In the genomic region with DNA sequence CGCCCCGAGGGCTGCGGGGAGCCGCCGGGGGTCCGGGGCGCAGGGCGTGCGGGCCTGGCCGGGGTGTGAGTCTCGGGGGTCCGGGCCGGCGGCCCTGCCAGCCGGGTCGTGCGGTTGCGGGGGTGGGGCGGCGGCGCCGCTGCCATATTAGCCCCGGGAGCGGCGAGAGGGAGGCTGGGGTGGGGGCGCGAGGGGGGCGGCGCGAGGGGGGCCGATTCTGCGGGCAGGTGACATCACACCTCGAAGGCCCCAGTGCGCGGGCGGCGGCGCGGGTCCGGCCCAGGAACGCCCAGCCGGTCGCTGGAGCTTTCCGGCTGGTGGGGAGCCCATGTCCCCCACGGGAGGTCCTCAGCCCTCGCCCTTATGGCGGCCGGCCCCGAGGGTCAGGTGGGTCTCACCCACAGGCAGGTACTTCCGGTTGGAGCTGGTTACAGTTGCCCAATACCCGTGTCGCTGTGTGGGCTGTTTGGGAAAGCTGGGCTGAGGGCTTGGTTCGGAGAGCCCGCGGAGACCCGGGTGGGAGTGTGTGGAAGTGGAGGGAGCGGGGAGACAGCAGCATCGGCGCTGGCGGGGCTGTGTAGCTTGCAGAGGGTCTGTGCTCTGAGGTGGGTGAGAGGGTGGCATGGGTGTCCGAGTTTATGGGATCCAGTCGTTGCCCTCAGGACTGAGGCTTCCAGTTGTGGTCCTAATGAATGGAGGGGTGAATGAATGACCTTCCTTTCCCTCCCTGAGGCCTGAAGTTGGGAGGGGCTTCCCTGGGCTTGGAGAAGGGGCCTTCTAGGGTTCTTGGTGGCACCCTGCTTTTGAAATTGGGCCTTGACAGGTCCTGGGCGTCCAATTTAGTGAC, we compare ENCODE assay signal across 9 cellular contexts. TPM values are rescaled to one million over a fixed set of nuclear protein-coding genes. Genes with fewer than 3 reads are reported as not detected.
DNase-seq lines count a peak whose midpoint lies in the region; ATAC-seq, FAIRE-seq and TF ChIP-seq lines count a peak whose summit lies in the region.
"Had no signal": no experiment of that assay in that cellular context is flagged by ENCODE, and none has a peak within 500 bp of the region (broad histone marks: within the 10 kb centered on the region; RNA-seq: fewer than 3 reads in every experiment).

No MANE protein-coding gene starts in this region.

- DNase-seq in GM12892 (ENCODE audit: insufficient read length) (no peak), RWPE2 (ENCODE audit: low spot score) (no peak), colonic mucosa (no peak), EL (no peak), GM13976 (ENCODE audit: low spot score) (no peak)

- H3K4me3 ChIP-seq in RWPE2 (ENCODE audit: severe bottlenecking) (peak overlapping the region; percentile 92), colonic mucosa (peak overlapping the region; percentile 58), muscle layer of duodenum (ENCODE audit: low read depth in 1 of 2, low read length in 2 of 2) (peak overlapping the region; percentile 80 to 93)

- ATAC-seq in RWPE2 (ENCODE audit: low read depth), result no peak
- ATAC-seq in GM18867 (IDR thresholded peaks at IDR 0.05; ENCODE audit: unreplicated experiment), result no peak
- no peak for ATAC-seq in HG02623 (IDR thresholded peaks at IDR 0.05; ENCODE audit: unreplicated experiment)

- TF ChIP-seq CTCF in RWPE2 (IDR thresholded peaks at IDR 0.05; ENCODE audit: poor library complexity, severe bottlenecking), result no peak
- TF ChIP-seq CTCF in colonic mucosa (IDR thresholded peaks at IDR 0.05), result no peak
- TF ChIP-seq CTCF in GM13976 (IDR thresholded peaks at IDR 0.05; ENCODE audit: borderline replicate concordance, control extremely low read depth, extremely low read depth, insufficient read depth, missing control alignments), result no peak

- H3K27me3 ChIP-seq in RWPE2 (ENCODE audit: insufficient read depth, poor library complexity, severe bottlenecking) (no peaks in the 10 kb centered on the region), colonic mucosa (no peaks in the 10 kb centered on the region), muscle layer of duodenum (ENCODE audit: low read depth, low read length) (no peaks in the 10 kb centered on the region)

- TF ChIP-seq POLR2A in GM12892 (IDR thresholded peaks at IDR 0.05; ENCODE audit: low read depth, low read length), result no peak

- H3K9me3 ChIP-seq in RWPE2 (ENCODE audit: severe bottlenecking), result no peaks in the 10 kb centered on the region
- no peaks in the 10 kb centered on the region for H3K9me3 ChIP-seq in colonic mucosa
- no peaks in the 10 kb centered on the region for H3K9me3 ChIP-seq in muscle layer of duodenum (ENCODE audit: control insufficient read depth in 1 of 2, low read length in 2 of 2)

- FAIRE-seq in GM12892 (lab: Jason Lieb, UNC), result peak; percentile 71

- H3K27ac ChIP-seq in RWPE2 (ENCODE audit: poor library complexity, severe bottlenecking), result peak overlapping the region; percentile 82
- peak overlapping the region; percentile 79 for H3K27ac ChIP-seq in colonic mucosa
- peak overlapping the region; percentile 90 for H3K27ac ChIP-seq in muscle layer of duodenum (ENCODE audit: low read length)

- H3K4me1 ChIP-seq in RWPE2 (ENCODE audit: insufficient read depth, poor library complexity, severe bottlenecking) (peaks cover 17% of the 10 kb centered on the region), colonic mucosa (peaks cover 29% of the 10 kb centered on the region), muscle layer of duodenum (ENCODE audit: control insufficient read depth in 1 of 2, insufficient read depth in 2 of 2, low read length in 2 of 2) (peaks cover 28 to 58% of the 10 kb centered on the region in 2 donors)

- intact Hi-C loops in colonic mucosa (cut with DNase I), result loop anchor here (10.0 kb wide), 1 partner anchor 310 kb away; a partner anchor contains a TSS

- peaks cover 7% of the 10 kb centered on the region; the same call in 1 of the 2 replicates for H3K36me3 ChIP-seq in RWPE2 (ENCODE audit: low read depth)
- H3K36me3 ChIP-seq in colonic mucosa, result no peaks in the 10 kb centered on the region
- no peaks in the 10 kb centered on the region for H3K36me3 ChIP-seq in muscle layer of duodenum (ENCODE audit: control insufficient read depth in 1 of 2, insufficient read depth in 2 of 2, low read length in 2 of 2)

- in situ Hi-C loops in GM13976 (cut with MboI; ENCODE audit: low sequenced_read_pairs, unreplicated experiment), result no loop called here

- H3K9ac ChIP-seq in colonic mucosa (ENCODE audit: low read depth in 2 of 2, low read length in 2 of 2), result peak overlapping the region; percentile 98 to 99

RNA-seq across cellular contexts. Expression of a gene that starts 0.8 kb away (rescaled TPM):
- polyA plus RNA-seq in GM12892 (2012; ENCODE audit: missing spikeins), result 15.5 TPM
- 100 to 1,000 TPM; 240 to 336 TPM for total RNA-seq in colonic mucosa

RNA-seq across cellular contexts. Expression of a gene that starts 5.6 kb away (rescaled TPM):
- 12.3 TPM for polyA plus RNA-seq in GM12892 (2012; ENCODE audit: missing spikeins)
- 10 to 100 TPM; 19.4 to 31.6 TPM for total RNA-seq in colonic mucosa

RNA-seq across cellular contexts. Expression of a gene that starts 16.7 kb away (rescaled TPM):
- not detected for polyA plus RNA-seq in GM12892 (2012; ENCODE audit: missing spikeins)
- under 1 TPM; 0.53 to 0.54 TPM for total RNA-seq in colonic mucosa
- total RNA-seq: subcutaneous adipose tissue had no signal

RNA-seq across cellular contexts. Expression of a gene that starts 23.3 kb away (rescaled TPM):
- polyA plus RNA-seq in GM12892 (2012; ENCODE audit: missing spikeins), result 23.1 TPM
- 10 to 100 TPM; 60.4 to 71.5 TPM for total RNA-seq in colonic mucosa

RNA-seq across cellular contexts. Expression of a gene that starts 39.6 kb away (rescaled TPM):
- polyA plus RNA-seq in GM12892 (2012; ENCODE audit: missing spikeins), result 2.7 TPM
- 10 to 100 TPM in 1 of 2 donors, 1 to 10 TPM in 1; 8.4 to 15.8 TPM for total RNA-seq in colonic mucosa
